ENCODE assay signal across 11 cellular contexts in the genomic region with DNA sequence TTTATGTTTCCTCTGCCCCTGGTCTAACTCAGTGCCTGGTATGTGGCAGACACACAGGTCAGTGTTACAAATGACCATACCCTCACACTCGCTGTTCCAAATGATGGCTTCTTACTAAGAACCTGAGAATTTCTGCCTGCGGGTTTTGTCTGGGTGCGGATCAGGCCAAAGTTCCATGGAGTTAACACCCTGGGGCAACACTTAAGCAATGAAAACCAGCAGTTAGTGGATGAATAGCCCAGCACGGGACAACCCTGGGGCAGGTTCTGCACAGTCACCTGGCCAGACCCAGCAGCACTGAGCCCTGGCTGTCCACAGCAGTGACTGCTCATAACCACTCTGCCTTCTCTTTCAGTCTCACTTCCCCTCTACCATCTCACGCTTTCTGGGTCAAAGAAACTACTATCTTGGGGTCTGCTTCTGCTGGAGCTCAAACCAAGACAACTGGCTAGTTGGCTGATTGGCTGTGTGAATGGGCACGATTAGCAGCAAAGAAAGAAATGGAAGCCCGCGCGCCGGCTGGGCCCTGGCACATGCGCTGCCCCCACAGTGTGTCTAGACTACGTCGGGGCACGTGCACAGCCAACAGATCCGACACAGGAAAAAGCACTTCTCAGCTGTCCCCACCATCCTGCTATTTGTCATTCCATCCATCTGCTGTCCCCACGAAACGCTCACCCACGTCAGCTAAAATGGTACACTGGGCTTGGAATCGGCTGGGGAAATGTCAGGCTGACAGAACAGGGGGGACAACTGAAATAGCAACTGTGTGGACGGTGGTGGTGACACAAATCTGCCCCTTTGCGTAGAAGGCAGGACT. TPM values are rescaled to one million over a fixed set of nuclear protein-coding genes. Genes with fewer than 3 reads are reported as not detected.
DNase-seq lines count a peak whose midpoint lies in the region; ATAC-seq, FAIRE-seq and TF ChIP-seq lines count a peak whose summit lies in the region.
"Had no signal": no experiment of that assay in that cellular context is flagged by ENCODE, and none has a peak within 500 bp of the region (broad histone marks: within the 10 kb centered on the region; RNA-seq: fewer than 3 reads in every experiment).

No MANE protein-coding gene starts in this region.

- H3K4me1 ChIP-seq in transverse colon (peaks cover 0 to 13% (median 3%) of the 10 kb centered on the region in 4 donors), pancreas (no peaks in the 10 kb centered on the region)

- H3K27me3 ChIP-seq in transverse colon (no peaks in the 10 kb centered on the region), pancreas (no peaks in the 10 kb centered on the region)

- H3K4me1 Mint-ChIP-seq in WTC11: peaks cover 23% of the 10 kb centered on the region

- no peak overlapping the region for H3K4me3 ChIP-seq in transverse colon
- H3K4me3 ChIP-seq in pancreas: no peak overlapping the region

- H3K9me3 ChIP-seq in transverse colon (no peaks in the 10 kb centered on the region), pancreas (no peaks in the 10 kb centered on the region)

- WGBS in transverse colon (ENCODE audit: low coverage in 1 of 2), 2 donors: 84% methylated on average over 21 of the region's 21 CpGs; no CpG with 5 or more reads in 1 of the 2 donors
- 89 to 90% methylated on average over 21 of the region's 21 CpGs for WGBS in pancreas, 2 donors

- no peaks in the 10 kb centered on the region for H3K27me3 Mint-ChIP-seq in WTC11 (ENCODE audit: low read depth)

- intact Hi-C loops in transverse colon (cut with DNase I; ENCODE audit: low total_unique reads) (no loop called here), pancreas (cut with DNase I) (no loop called here)

- no peak for TF ChIP-seq EP300 in transverse colon (IDR thresholded peaks at IDR 0.05; ENCODE audit: low read depth)

- in situ Hi-C loops in transverse colon (cut with MboI; ENCODE audit: low pct_ligation_motif_present in 1 of 4, low pct_unique_long_range_greater_than_20kb in 1 of 4, low sequenced_read_pairs in 3 of 4): no loop called here

- CTCF ChIA-PET in WTC11 (lab: Charles Lee): interaction anchor here (0.5 to 1.6 kb wide), 3 partner anchors 14 to 270 kb away, joined by 3 to 5 read pairs (median 4); no protein-coding TSS in a partner anchor

- peak overlapping the region; percentile 82 for H3K27ac Mint-ChIP-seq in WTC11

- no peaks in the 10 kb centered on the region for H3K9me3 Mint-ChIP-seq in WTC11

- POLR2A ChIA-PET in WTC11 (lab: Charles Lee): no interaction called here

- H3K27ac ChIP-seq in transverse colon: no peak overlapping the region
- no peak overlapping the region for H3K27ac ChIP-seq in pancreas

- no peak for DNase-seq in activated CD4-positive, CD25-positive, alpha-beta regulatory T cell treated with anti-CD3 and anti-CD28 coated beads, Interleukin-2, amount 50 U/mL, for 72 hours
- DNase-seq in WTC11 (ENCODE audit: low spot score) (peak; percentile 28), transverse colon (peak; percentile 29), NCI-H2227 treated with DMSO at 0.1 percent for 48 hours (lab: John Stamatoyannopoulos, UW) (no peak), NCI-H446 treated with DMSO at 0.1 percent for 48 hours (lab: John Stamatoyannopoulos, UW) (no peak), pancreas (no peak)

- H3K4me3 Mint-ChIP-seq in WTC11: no peak overlapping the region

- TF ChIP-seq CTCF in WTC11 (IDR thresholded peaks at IDR 0.05): no peak
- no peak for TF ChIP-seq CTCF in transverse colon (IDR thresholded peaks at IDR 0.05)
- TF ChIP-seq CTCF in pancreas (IDR thresholded peaks at IDR 0.05): no peak

- no peak for FAIRE-seq in pancreas (lab: Jason Lieb, UNC)

- peak; percentile 46 to 59 for ATAC-seq in activated CD4-positive, CD25-positive, alpha-beta regulatory T cell treated with anti-CD3 and anti-CD28 coated beads, Interleukin-2, amount 50 U/mL, for 24 hours
- ATAC-seq in HG03039 (IDR thresholded peaks at IDR 0.05; ENCODE audit: unreplicated experiment) (peak; percentile 93), WTC11 (peak; percentile 82), pancreas (no peak)

- H3K36me3 ChIP-seq in transverse colon: no peaks in the 10 kb centered on the region
- no peaks in the 10 kb centered on the region for H3K36me3 ChIP-seq in pancreas

- no peak for TF ChIP-seq POLR2A in transverse colon (IDR thresholded peaks at IDR 0.05)

- H3K36me3 Mint-ChIP-seq in WTC11: peaks cover 3% of the 10 kb centered on the region; the same call in 1 of the 2 replicates

TF ChIP-seq in WTC11, 78 proteins besides CTCF, POLR2A, EP300 and RAD21:
- TF ChIP-seq ESRRA (CRISPR knock-in tag; IDR thresholded peaks at IDR 0.05; ENCODE audit: borderline replicate concordance): no peak
- TF ChIP-seq ZNF423 (CRISPR knock-in tag; IDR thresholded peaks at IDR 0.05): peak; percentile 72; the same call in 1 of the 2 replicates
TF ChIP-seq in WTC11: peak in this region for 1.

RNA-seq across cellular contexts. Expression of a gene that starts 36.6 kb away (rescaled TPM):
- total RNA-seq in WTC11 (2021) (55.0 to 59.2 TPM (median 56.0 TPM) in 3 replicates), transverse colon (10 to 100 TPM in 3 of 4 donors, 1 to 10 TPM in 1; 4.1 to 18.8 (median 14.3) TPM), pancreas (1 to 10 TPM; 4.0 to 7.4 (median 6.1) TPM)
- 1 to 10 TPM; 6.1 to 7.6 TPM for polyA plus RNA-seq in pancreas

RNA-seq across cellular contexts. Expression of a gene that starts 36.8 kb away (rescaled TPM):
- total RNA-seq in WTC11 (2021) (172 to 192 TPM (median 173 TPM) in 3 replicates), transverse colon (100 to 1,000 TPM in 2 of 4 donors, 10 to 100 TPM in 2; 91.9 to 160 (median 122) TPM), pancreas (10 to 100 TPM; 20.5 to 35.7 (median 27.2) TPM)
- 10 to 100 TPM; 34.2 to 38.4 TPM for polyA plus RNA-seq in pancreas

RNA-seq across cellular contexts. Expression of a gene that starts 52.3 kb away (rescaled TPM):
- total RNA-seq in WTC11 (2021) (9.8 to 11.0 TPM (median 10.4 TPM) in 3 replicates), transverse colon (10 to 100 TPM; 28.4 to 87.6 (median 48.3) TPM), pancreas (1 to 10 TPM; 4.2 to 7.9 (median 4.9) TPM)
- polyA plus RNA-seq in pancreas: 1 to 10 TPM; 4.4 to 6.6 TPM
- total RNA-seq: A673, chondrocyte, lung microvascular endothelial cell had no signal

Comparison
In these comparisons a context has a peak if more than half of its experiments do, and no peak if none do; other contexts are left out.
1. ATAC-seq: peak in activated CD4-positive, CD25-positive, alpha-beta regulatory T cell treated with anti-CD3 and anti-CD28 coated beads, Interleukin-2, amount 50 U/mL, for 24 hours (2 of 2), HG03039 (single experiment) and WTC11 (single experiment); none in pancreas (0 of 4).
2. DNase-seq: peak in WTC11 (single experiment) and transverse colon (single experiment); none in activated CD4-positive, CD25-positive, alpha-beta regulatory T cell treated with anti-CD3 and anti-CD28 coated beads, Interleukin-2, amount 50 U/mL, for 72 hours (single experiment), NCI-H2227 treated with DMSO at 0.1 percent for 48 hours (single experiment), NCI-H446 treated with DMSO at 0.1 percent for 48 hours (single experiment) and pancreas (0 of 6).